ENCODE assay signal across 18 cellular contexts in genomic region chr20:8255945-8256632, GRCh38.
DNase-seq lines count a peak whose midpoint lies in the region; ATAC-seq and TF ChIP-seq lines count a peak whose summit lies in the region.
"Had no signal": no experiment of that assay in that cellular context is flagged by ENCODE, and none has a peak within 500 bp of the region (broad histone marks: within the 10 kb centered on the region; RNA-seq: fewer than 3 reads in every experiment).

No MANE protein-coding gene starts in this region.

- H3K27ac Mint-ChIP-seq in chondrocyte (ENCODE audit: unreplicated experiment) (no peak overlapping the region), endodermal cell (no peak overlapping the region)
- H3K27ac Mint-ChIP-seq: activated CD4-positive, alpha-beta memory T cell treated with anti-CD3 and anti-CD28 coated beads for 36 hours; activated naive CD8-positive, alpha-beta T cell treated with anti-CD3 and anti-CD28 coated beads for 36 hours; H9 had no signal

- H3K27me3 ChIP-seq in lung (ENCODE audit: control insufficient read depth, insufficient read depth), result no peaks in the 10 kb centered on the region
- H3K27me3 ChIP-seq in endodermal cell (ENCODE audit: control insufficient read depth, insufficient read depth, low read length, poor library complexity, severe bottlenecking), result no peaks in the 10 kb centered on the region
- H3K27me3 ChIP-seq: brain microvascular endothelial cell, hepatocyte, pancreas had no signal

- DNase-seq in DMS79 treated with DMSO at 0.1 percent for 48 hours (lab: John Stamatoyannopoulos, UW) (peak; percentile 8), NCI-H1105 treated with DMSO at 0.1 percent for 48 hours (lab: John Stamatoyannopoulos, UW) (peak; percentile 75), SHP77 treated with DMSO at 0.1 percent for 48 hours (lab: John Stamatoyannopoulos, UW) (peak; percentile 86), lung (ENCODE audit: low spot score) (peak; percentile 43), chondrocyte (ENCODE audit: low spot score) (no peak), endodermal cell (no peak)
- DNase-seq in activated CD8-positive, alpha-beta memory T cell treated with anti-CD3 and anti-CD28 coated beads for 24 hours, result no peak
- DNase-seq: activated CD4-positive, alpha-beta memory T cell treated with anti-CD3 and anti-CD28 coated beads for 36 hours; activated naive CD8-positive, alpha-beta T cell treated with anti-CD3 and anti-CD28 coated beads for 36 hours; activated T-cell treated with anti-CD3 and anti-CD28 coated beads, Interleukin-2, amount 50 U/mL, for 48 hours; brain microvascular endothelial cell; effector CD4-positive, alpha-beta T cell; H9; NCI-H2107; pancreas had no signal

- ATAC-seq in lung (ENCODE audit: insufficient read depth, low FRiP score), result no peak
- ATAC-seq: pancreas, SK-N-SH treated with all-trans-retinoic acid at 6 μM for 48 hours had no signal

- H3K9me3 Mint-ChIP-seq in chondrocyte (ENCODE audit: low read depth) (no peaks in the 10 kb centered on the region), endodermal cell (no peaks in the 10 kb centered on the region)
- H3K9me3 Mint-ChIP-seq: activated CD4-positive, alpha-beta memory T cell treated with anti-CD3 and anti-CD28 coated beads for 36 hours; activated naive CD8-positive, alpha-beta T cell treated with anti-CD3 and anti-CD28 coated beads for 36 hours; H9 had no signal

- H3K27me3 Mint-ChIP-seq in chondrocyte (ENCODE audit: low read depth) (no peaks in the 10 kb centered on the region), endodermal cell (ENCODE audit: insufficient read depth) (no peaks in the 10 kb centered on the region)
- H3K27me3 Mint-ChIP-seq: activated naive CD8-positive, alpha-beta T cell treated with anti-CD3 and anti-CD28 coated beads for 36 hours had no signal

- H3K4me3 ChIP-seq in lung, result no peak overlapping the region
- no peak overlapping the region for H3K4me3 ChIP-seq in endodermal cell (ENCODE audit: low read length)
- H3K4me3 ChIP-seq: hepatocyte, pancreas, skin epidermis had no signal

- H3K9ac ChIP-seq in endodermal cell (ENCODE audit: extremely low read depth, low read length, poor library complexity, severe bottlenecking), result no peak overlapping the region

- H3K4me1 Mint-ChIP-seq in chondrocyte (ENCODE audit: low read depth) (peaks cover 13% of the 10 kb centered on the region), endodermal cell (peaks cover 4% of the 10 kb centered on the region)
- H3K4me1 Mint-ChIP-seq: H9 had no signal

- no peaks in the 10 kb centered on the region for H3K36me3 ChIP-seq in lung (ENCODE audit: control insufficient read depth in 2 of 2, insufficient read depth in 2 of 2, low read length in 2 of 2)
- no peaks in the 10 kb centered on the region for H3K36me3 ChIP-seq in endodermal cell (ENCODE audit: control insufficient read depth, insufficient read depth, low read length)
- H3K36me3 ChIP-seq: brain microvascular endothelial cell, pancreas had no signal

- no peaks in the 10 kb centered on the region for H3K9me3 ChIP-seq in lung (ENCODE audit: control insufficient read depth in 2 of 2, insufficient read depth in 1 of 2, low read length in 1 of 2)
- H3K9me3 ChIP-seq in endodermal cell (ENCODE audit: control insufficient read depth, low read length), result no peaks in the 10 kb centered on the region
- H3K9me3 ChIP-seq: pancreas had no signal

- no peak overlapping the region for H3K27ac ChIP-seq in lung (ENCODE audit: low read depth in 1 of 2, low read length in 1 of 2)
- H3K27ac ChIP-seq in endodermal cell (ENCODE audit: low read depth, low read length), result no peak overlapping the region
- H3K27ac ChIP-seq: brain microvascular endothelial cell, hepatocyte, pancreas, skin epidermis had no signal

- H3K4me1 ChIP-seq in lung (ENCODE audit: control insufficient read depth in 2 of 2, insufficient read depth in 2 of 2, low read length in 2 of 2) (no peaks in the 10 kb centered on the region), endodermal cell (ENCODE audit: control insufficient read depth, insufficient read depth, low read length) (no peaks in the 10 kb centered on the region)

- H3K4me3 Mint-ChIP-seq in chondrocyte (ENCODE audit: unreplicated experiment) (no peak overlapping the region), endodermal cell (no peak overlapping the region)
- H3K4me3 Mint-ChIP-seq: activated CD4-positive, alpha-beta memory T cell treated with anti-CD3 and anti-CD28 coated beads for 36 hours; activated naive CD8-positive, alpha-beta T cell treated with anti-CD3 and anti-CD28 coated beads for 36 hours; H9 had no signal

- WGBS in lung, 2 donors, result 89 to 92% methylated on average over 3 of the region's 3 CpGs
- WGBS in endodermal cell (ENCODE audit: insufficient coverage in 1 of 2, insufficient read length in 1 of 2), 2 experiments, result 90 to 91% methylated on average over 3 of the region's 3 CpGs

- no peak for TF ChIP-seq CTCF in lung (IDR thresholded peaks at IDR 0.05; ENCODE audit: control extremely low read depth, extremely low read depth)
- no peak for TF ChIP-seq CTCF in chondrocyte (IDR thresholded peaks at IDR 0.05)
- TF ChIP-seq CTCF in endodermal cell (conservative IDR thresholded peaks at IDR 0.05), result no peak

- H3K36me3 Mint-ChIP-seq in chondrocyte (ENCODE audit: low read depth) (no peaks in the 10 kb centered on the region), endodermal cell (ENCODE audit: low read depth) (no peaks in the 10 kb centered on the region)
- H3K36me3 Mint-ChIP-seq: activated CD4-positive, alpha-beta memory T cell treated with anti-CD3 and anti-CD28 coated beads for 36 hours; activated naive CD8-positive, alpha-beta T cell treated with anti-CD3 and anti-CD28 coated beads for 36 hours had no signal

Comparison
In these comparisons a context has a peak if more than half of its experiments do, and no peak if none do; other contexts are left out.
1. DNase-seq: peak in DMS79 treated with DMSO at 0.1 percent for 48 hours (single experiment), NCI-H1105 treated with DMSO at 0.1 percent for 48 hours (single experiment), SHP77 treated with DMSO at 0.1 percent for 48 hours (single experiment) and lung (single experiment); none in chondrocyte (single experiment), endodermal cell (single experiment) and activated CD8-positive, alpha-beta memory T cell treated with anti-CD3 and anti-CD28 coated beads for 24 hours (single experiment).